In the genomic region with DNA sequence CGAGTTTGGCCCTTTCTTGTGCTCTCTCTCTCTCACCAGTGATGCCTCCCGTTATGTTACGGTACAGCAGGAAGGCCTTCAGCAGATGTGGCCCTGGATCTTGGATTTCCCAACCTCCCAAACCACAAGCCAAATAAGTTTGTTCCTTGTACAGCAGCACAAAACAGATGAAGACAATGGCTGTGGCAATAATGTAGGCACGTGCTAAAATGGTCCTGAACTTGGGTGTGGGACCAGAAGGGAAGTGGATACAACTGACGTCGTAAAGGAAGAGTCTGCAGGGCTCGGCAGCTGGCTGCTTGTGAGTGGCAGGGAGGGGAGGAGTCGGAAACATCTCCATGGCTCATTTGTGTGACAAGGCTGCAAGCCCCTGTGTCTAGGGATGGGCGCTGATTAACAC, we compare ENCODE assay signal across 20 cellular contexts. TPM values are rescaled to one million over a fixed set of nuclear protein-coding genes. Genes with fewer than 3 reads are reported as not detected.
DNase-seq lines count a peak whose midpoint lies in the region; ATAC-seq and FAIRE-seq lines count a peak whose summit lies in the region.
"Had no signal": no experiment of that assay in that cellular context is flagged by ENCODE, and none has a peak within 500 bp of the region (broad histone marks: within the 10 kb centered on the region; RNA-seq: fewer than 3 reads in every experiment).

No MANE protein-coding gene starts in this region.

- no peaks in the 10 kb centered on the region for H3K4me1 Mint-ChIP-seq in effector memory CD8-positive, alpha-beta T cell (ENCODE audit: low read depth in 2 of 2)
- H3K4me1 Mint-ChIP-seq in activated CD4-positive, alpha-beta memory T cell treated with anti-CD3 and anti-CD28 coated beads, Interleukin-2, amount 10 ng/mL, durations not matched to agents 7 days and 5 days = no peaks in the 10 kb centered on the region

- no peak overlapping the region for H3K4me3 ChIP-seq in skeletal muscle cell (ENCODE audit: low read depth, low read length)
- H3K4me3 ChIP-seq: body of pancreas, colonic mucosa, tibial nerve had no signal

- no peak overlapping the region for H3K27ac Mint-ChIP-seq in effector memory CD8-positive, alpha-beta T cell
- no peak overlapping the region for H3K27ac Mint-ChIP-seq in activated CD4-positive, alpha-beta memory T cell treated with anti-CD3 and anti-CD28 coated beads, Interleukin-2, amount 10 ng/mL, durations not matched to agents 7 days and 5 days
- H3K27ac Mint-ChIP-seq: activated naive CD8-positive, alpha-beta T cell treated with anti-CD3 and anti-CD28 coated beads for 36 hours; HFFc6 had no signal

- H3K4me3 Mint-ChIP-seq in effector memory CD8-positive, alpha-beta T cell = no peak overlapping the region
- no peak overlapping the region for H3K4me3 Mint-ChIP-seq in activated CD4-positive, alpha-beta memory T cell treated with anti-CD3 and anti-CD28 coated beads, Interleukin-2, amount 10 ng/mL, durations not matched to agents 7 days and 5 days
- H3K4me3 Mint-ChIP-seq: activated naive CD8-positive, alpha-beta T cell treated with anti-CD3 and anti-CD28 coated beads for 36 hours; HFFc6 had no signal

- DNase-seq in GF-D8 (lab: John Stamatoyannopoulos, UW) (peak; percentile 93), NOMO-1 treated with DMSO at 0.1 percent for 48 hours (lab: John Stamatoyannopoulos, UW; ENCODE audit: unreplicated experiment) (peak; percentile 69), skeletal muscle cell (ENCODE audit: low read depth) (peak; percentile 35), GM19239 (ENCODE audit: insufficient read length, low spot score) (no peak)
- DNase-seq in effector memory CD8-positive, alpha-beta T cell = no peak
- DNase-seq in activated CD4-positive, alpha-beta memory T cell treated with anti-CD3 and anti-CD28 coated beads, Interleukin-2, amount 10 ng/mL, durations not matched to agents 7 days and 5 days = no peak
- DNase-seq: activated naive CD8-positive, alpha-beta T cell treated with anti-CD3 and anti-CD28 coated beads for 36 hours; colonic mucosa; HFFc6; NCI-H187 treated with DMSO at 0.1 percent for 48 hours; NCI-H446; right cardiac atrium; SHP77 treated with DMSO at 0.1 percent for 48 hours; stimulated activated naive CD4-positive, alpha-beta T cell treated with Interleukin-2 at 50 U/mL for 16 hours had no signal

- CTCF ChIA-PET in activated CD4-positive, alpha-beta memory T cell treated with anti-CD3 and anti-CD28 coated beads, Interleukin-2, amount 10 ng/mL, durations not matched to agents 7 days and 5 days (lab: Charles Lee) = no interaction called here

- H3K9me3 Mint-ChIP-seq in effector memory CD8-positive, alpha-beta T cell = no peaks in the 10 kb centered on the region
- H3K9me3 Mint-ChIP-seq in activated CD4-positive, alpha-beta memory T cell treated with anti-CD3 and anti-CD28 coated beads, Interleukin-2, amount 10 ng/mL, durations not matched to agents 7 days and 5 days = no peaks in the 10 kb centered on the region
- H3K9me3 Mint-ChIP-seq: activated naive CD8-positive, alpha-beta T cell treated with anti-CD3 and anti-CD28 coated beads for 36 hours; HFFc6 had no signal

- ATAC-seq in effector memory CD8-positive, alpha-beta T cell (replicated peaks) = peak; percentile 19
- ATAC-seq in HG02885 (IDR thresholded peaks at IDR 0.05; ENCODE audit: poor library complexity, unreplicated experiment) = no peak
- ATAC-seq in HG03469 (IDR thresholded peaks at IDR 0.05; ENCODE audit: unreplicated experiment) = no peak
- ATAC-seq: body of pancreas, left lobe of liver had no signal

- peaks cover 8 to 36% of the 10 kb centered on the region in 2 donors for H3K27me3 Mint-ChIP-seq in effector memory CD8-positive, alpha-beta T cell
- H3K27me3 Mint-ChIP-seq in activated CD4-positive, alpha-beta memory T cell treated with anti-CD3 and anti-CD28 coated beads, Interleukin-2, amount 10 ng/mL, durations not matched to agents 7 days and 5 days = peaks cover 30% of the 10 kb centered on the region

- FAIRE-seq in GM19239 (lab: Jason Lieb, UNC) = no peak

- peaks cover 5% of the 10 kb centered on the region for H3K36me3 Mint-ChIP-seq in effector memory CD8-positive, alpha-beta T cell (ENCODE audit: insufficient read depth)
- H3K36me3 Mint-ChIP-seq in activated CD4-positive, alpha-beta memory T cell treated with anti-CD3 and anti-CD28 coated beads, Interleukin-2, amount 10 ng/mL, durations not matched to agents 7 days and 5 days (ENCODE audit: low read depth) = no peaks in the 10 kb centered on the region
- H3K36me3 Mint-ChIP-seq: activated naive CD8-positive, alpha-beta T cell treated with anti-CD3 and anti-CD28 coated beads for 36 hours had no signal

- POLR2A ChIA-PET in activated CD4-positive, alpha-beta memory T cell treated with anti-CD3 and anti-CD28 coated beads, Interleukin-2, amount 10 ng/mL, durations not matched to agents 7 days and 5 days (lab: Charles Lee) = interaction anchor here (0.9 kb wide), 1 partner anchor 13 kb away, joined by 3 read pairs; no protein-coding TSS in a partner anchor

RNA-seq across cellular contexts. Expression of a gene that starts 26.8 kb away (rescaled TPM):
- total RNA-seq in activated CD4-positive, alpha-beta memory T cell treated with anti-CD3 and anti-CD28 coated beads, Interleukin-2, amount 10 ng/mL, durations not matched to agents 7 days and 5 days = under 1 TPM; 0.28 to 0.30 TPM
- total RNA-seq: OCI-LY7 had no signal

Comparison
In these comparisons a context has a peak if more than half of its experiments do, and no peak if none do; other contexts are left out.
1. DNase-seq: peak in GF-D8 (single experiment), NOMO-1 treated with DMSO at 0.1 percent for 48 hours (single experiment) and skeletal muscle cell (single experiment); none in effector memory CD8-positive, alpha-beta T cell (0 of 3), activated CD4-positive, alpha-beta memory T cell treated with anti-CD3 and anti-CD28 coated beads, Interleukin-2, amount 10 ng/mL, durations not matched to agents 7 days and 5 days (single experiment) and GM19239 (single experiment).